15 cellular contexts compared by ENCODE assay signal in genomic region chr19:710767-711166, GRCh38. TPM values are rescaled to one million over a fixed set of nuclear protein-coding genes. Genes with fewer than 3 reads are reported as not detected.
A peak's percentile ranks its signal among the peaks of the same experiment; 100 is the strongest.
DNase-seq lines count a peak whose midpoint lies in the region; TF ChIP-seq lines count a peak whose summit lies in the region.
"Had no signal": no experiment of that assay in that cellular context is flagged by ENCODE, and none has a peak within 500 bp of the region (broad histone marks: within the 10 kb centered on the region; RNA-seq: fewer than 3 reads in every experiment).

No MANE protein-coding gene starts in this region.

- in situ Hi-C loops in transverse colon (cut with MboI; ENCODE audit: low pct_ligation_motif_present in 1 of 4, low pct_unique_long_range_greater_than_20kb in 1 of 4, low sequenced_read_pairs in 3 of 4), result no loop called here

- H3F3A ChIP-seq in neural cell (ENCODE audit: insufficient read depth, low read length, poor library complexity, severe bottlenecking), result no peaks in the 10 kb centered on the region

- H3K79me2 ChIP-seq in neural cell (replicated peaks; ENCODE audit: insufficient read depth, low read length), result peaks cover 64% of the 10 kb centered on the region
- H3K79me2 ChIP-seq: parathyroid adenoma had no signal

- no peak overlapping the region for H2AFZ ChIP-seq in neural cell (ENCODE audit: low read depth, low read length)
- H2AFZ ChIP-seq: parathyroid adenoma had no signal

- no peaks in the 10 kb centered on the region for H3K9me2 ChIP-seq in neural cell (ENCODE audit: insufficient read depth, low read length)

- H4K20me1 ChIP-seq in neural cell (ENCODE audit: insufficient read depth), result no peaks in the 10 kb centered on the region

- 67 to 69% methylated on average over 5 to 21 of the region's 21 CpGs for WGBS in transverse colon (ENCODE audit: low coverage in 1 of 2), 2 donors

- H3K9ac ChIP-seq in neural cell (ENCODE audit: low read length), result peak overlapping the region; percentile 83
- H3K9ac ChIP-seq: parathyroid adenoma had no signal

- H3K27ac ChIP-seq in dorsolateral prefrontal cortex, result peak overlapping the region in 58 of 59 donors; percentile 15 to 96 (median 88)
- H3K27ac ChIP-seq in neural cell (ENCODE audit: low read length), result peak overlapping the region; percentile 63
- peak overlapping the region; percentile 70 to 84 (median 76) for H3K27ac ChIP-seq in transverse colon
- H3K27ac ChIP-seq: 22Rv1, parathyroid adenoma had no signal

- peak overlapping the region; percentile 25 for H3K4me2 ChIP-seq in neural cell (ENCODE audit: low read length)

- intact Hi-C loops in dorsolateral prefrontal cortex (cut with DNase I), result no loop called here
- intact Hi-C loops in transverse colon (cut with DNase I; ENCODE audit: low total_unique reads), result no loop called here

- H3K4me1 ChIP-seq in transverse colon, result peaks cover 0 to 23% (median 9%) of the 10 kb centered on the region in 4 donors
- H3K4me1 ChIP-seq: parathyroid adenoma had no signal

- H3K9me3 ChIP-seq in neural cell (ENCODE audit: low read length) (no peaks in the 10 kb centered on the region), transverse colon (peaks cover 0 to 5% of the 10 kb centered on the region in 2 donors)

- no peak for TF ChIP-seq POLR2A in transverse colon (IDR thresholded peaks at IDR 0.05)

- no peak for TF ChIP-seq EP300 in neural cell (conservative IDR thresholded peaks at IDR 0.05; ENCODE audit: poor library complexity, severe bottlenecking)
- no peak for TF ChIP-seq EP300 in transverse colon (IDR thresholded peaks at IDR 0.05; ENCODE audit: low read depth)

- H3K36me3 ChIP-seq in neural cell (ENCODE audit: insufficient read depth, low read length) (no peaks in the 10 kb centered on the region), transverse colon (no peaks in the 10 kb centered on the region)

- no peak for TF ChIP-seq RAD21 in neural cell (conservative IDR thresholded peaks at IDR 0.05)

- peak; percentile 41 for DNase-seq in DMS 273 (lab: John Stamatoyannopoulos, UW; ENCODE audit: unreplicated experiment)
- DNase-seq in DMS 273 treated with DMSO at 0.1 percent for 48 hours (lab: John Stamatoyannopoulos, UW), result no peak
- DNase-seq in dorsolateral prefrontal cortex, result peak in 1 of 10 donors; percentile 59
- no peak for DNase-seq in transverse colon
- DNase-seq in NCI-H2196 treated with DMSO at 0.1 percent for 48 hours (lab: John Stamatoyannopoulos, UW; ENCODE audit: unreplicated experiment), result no peak
- no peak for DNase-seq in activated gamma-delta T cell (lab: John Stamatoyannopoulos, UW)
- DNase-seq in stimulated activated CD4-positive, alpha-beta T cell treated with anti-CD3 and anti-CD28 coated beads, Interleukin-15, amount 100 ng/mL, for 24 hours, result no peak
- DNase-seq: activated CD8-positive, alpha-beta T cell treated with anti-CD3 and anti-CD28 coated beads for 36 hours; activated naive CD8-positive, alpha-beta T cell treated with anti-CD3 and anti-CD28 coated beads, Interleukin-2, amount 10 ng/mL, durations not matched to agents 7 days and 5 days; PC-3 had no signal

- TF ChIP-seq CTCF in dorsolateral prefrontal cortex (IDR thresholded peaks at IDR 0.05 in 54 of 56, conservative IDR thresholded peaks at IDR 0.05 in 2 of 56; ENCODE audit: low read depth in 1 of 56, partially characterized antibody in 56 of 56) (no peak), neural cell (IDR thresholded peaks at IDR 0.05; ENCODE audit: poor library complexity, severe bottlenecking) (no peak), transverse colon (IDR thresholded peaks at IDR 0.05) (no peak)

- H3K4me3 ChIP-seq in dorsolateral prefrontal cortex, result peak overlapping the region in 56 of 59 donors; percentile 48 to 83 (median 69)
- peak overlapping the region; percentile 90 for H3K4me3 ChIP-seq in neural cell (ENCODE audit: low read length)
- H3K4me3 ChIP-seq in transverse colon, result peak overlapping the region in 1 of 4 donors; percentile 64

- H3K27me3 ChIP-seq in dorsolateral prefrontal cortex (peaks cover 0 to 4% (median 0%) of the 10 kb centered on the region in 45 donors), neural cell (ENCODE audit: insufficient read depth, low read depth, low read length) (no peaks in the 10 kb centered on the region), transverse colon (peaks cover 66% of the 10 kb centered on the region)

TF ChIP-seq in neural cell, 6 proteins besides CTCF, POLR2A, EP300 and RAD21:
- TF ChIP-seq EZH2 (IDR thresholded peaks at IDR 0.05; ENCODE audit: borderline replicate concordance, insufficient read depth, low read length, poor library complexity, severe bottlenecking), result no peak
- no peak for TF ChIP-seq SMC3 (conservative IDR thresholded peaks at IDR 0.05; ENCODE audit: poor library complexity)
- no peak for TF ChIP-seq TAF1 (IDR thresholded peaks at IDR 0.05; ENCODE audit: low read depth)
- no peak for TF ChIP-seq REST (IDR thresholded peaks at IDR 0.05; ENCODE audit: borderline replicate concordance)
- no peak for TF ChIP-seq POLR2AphosphoS5 (IDR thresholded peaks at IDR 0.05)
- TF ChIP-seq MXI1 (conservative IDR thresholded peaks at IDR 0.05; ENCODE audit: poor library complexity, severe bottlenecking), result no peak

RNA-seq across cellular contexts. Expression of gene PALM, which starts 2.0 kb away (rescaled TPM):
- 100 to 1,000 TPM; 133 to 479 (median 272) TPM for total RNA-seq in dorsolateral prefrontal cortex
- polyA plus RNA-seq in neural cell, result 74.8 and 87.3 TPM in 2 replicates
- polyA minus RNA-seq in neural cell, result 141 and 155 TPM in 2 replicates
- total RNA-seq in transverse colon, result 10 to 100 TPM; 14.1 to 99.3 (median 29.8) TPM
- total RNA-seq: activated naive CD8-positive, alpha-beta T cell treated with anti-CD3 and anti-CD28 coated beads, Interleukin-2, amount 10 ng/mL, durations not matched to agents 7 days and 5 days; T-helper 2 cell treated with Interferon-gamma antibody and Interleukin-4, amounts not matched to agents 100 ng/mL and 5 ng/mL, for 36 hours had no signal

RNA-seq across cellular contexts. Expression of gene PRSS57, which starts 15.5 kb away (rescaled TPM):
- total RNA-seq in dorsolateral prefrontal cortex (under 1 TPM in 1 of 120 experiments, not detected in 119; 0.50 TPM), transverse colon (not detected)
- polyA plus RNA-seq in neural cell, result not detected in 2 replicates
- not detected in 2 replicates for polyA minus RNA-seq in neural cell
- total RNA-seq: activated CD8-positive, alpha-beta T cell treated with anti-CD3 and anti-CD28 coated beads for 36 hours; activated naive CD8-positive, alpha-beta T cell treated with anti-CD3 and anti-CD28 coated beads, Interleukin-2, amount 10 ng/mL, durations not matched to agents 7 days and 5 days; frontal cortex; PC-3; T-helper 2 cell treated with Interferon-gamma antibody and Interleukin-4, amounts not matched to agents 100 ng/mL and 5 ng/mL, for 36 hours had no signal

RNA-seq across cellular contexts. Expression of gene FSTL3, which starts 34.6 kb away (rescaled TPM):
- total RNA-seq in dorsolateral prefrontal cortex, result 10 to 100 TPM in 118 of 120 experiments, 1 to 10 TPM in 2; 9.3 to 35.4 (median 18.1) TPM
- polyA plus RNA-seq in neural cell, result 3.1 and 6.6 TPM in 2 replicates
- 5.0 and 6.6 TPM in 2 replicates for polyA minus RNA-seq in neural cell
- total RNA-seq in transverse colon, result 10 to 100 TPM; 14.1 to 37.9 (median 31.2) TPM

RNA-seq across cellular contexts. Expression of gene MISP, which starts 40.1 kb away (rescaled TPM):
- total RNA-seq in dorsolateral prefrontal cortex (1 to 10 TPM in 3 of 120 experiments, under 1 TPM in 60, not detected in 57; 0.15 to 1.5 (median 0.35) TPM), transverse colon (100 to 1,000 TPM; 197 to 501 (median 402) TPM)
- 0.24 and 0.98 TPM in 2 replicates for polyA plus RNA-seq in neural cell
- polyA minus RNA-seq in neural cell, result 0.97 and 1.2 TPM in 2 replicates
- total RNA-seq: activated CD8-positive, alpha-beta T cell treated with anti-CD3 and anti-CD28 coated beads for 36 hours; activated naive CD8-positive, alpha-beta T cell treated with anti-CD3 and anti-CD28 coated beads, Interleukin-2, amount 10 ng/mL, durations not matched to agents 7 days and 5 days; T-helper 2 cell treated with Interferon-gamma antibody and Interleukin-4, amounts not matched to agents 100 ng/mL and 5 ng/mL, for 36 hours had no signal

RNA-seq across cellular contexts. Expression of gene RNF126, which starts 47.8 kb away (rescaled TPM):
- total RNA-seq in dorsolateral prefrontal cortex, result 10 to 100 TPM; 22.4 to 58.2 (median 41.2) TPM
- 33.7 and 44.8 TPM in 2 replicates for polyA plus RNA-seq in neural cell
- 29.2 and 31.7 TPM in 2 replicates for polyA minus RNA-seq in neural cell
- 100 to 1,000 TPM in 2 of 4 donors, 10 to 100 TPM in 2; 88.6 to 148 (median 102) TPM for total RNA-seq in transverse colon
